In genomic region chr5:129461816-129462396, GRCh38 we compare ENCODE assay signal across 11 cellular contexts. TPM values are rescaled to one million over a fixed set of nuclear protein-coding genes. Genes with fewer than 3 reads are reported as not detected.
DNase-seq lines count a peak whose midpoint lies in the region; ATAC-seq, FAIRE-seq and TF ChIP-seq lines count a peak whose summit lies in the region.
"Had no signal": no experiment of that assay in that cellular context is flagged by ENCODE, and none has a peak within 500 bp of the region (broad histone marks: within the 10 kb centered on the region; RNA-seq: fewer than 3 reads in every experiment).

No MANE protein-coding gene starts in this region.

- no peaks in the 10 kb centered on the region for H3K9me3 ChIP-seq in HUES48 (ENCODE audit: control insufficient read depth, insufficient read depth, low read length)
- H3K9me3 ChIP-seq in endodermal cell (ENCODE audit: control insufficient read depth, low read length): no peaks in the 10 kb centered on the region
- no peaks in the 10 kb centered on the region for H3K9me3 ChIP-seq in pancreas

- H3K9ac ChIP-seq in HUES48 (ENCODE audit: low read depth, low read length) (peak overlapping the region; percentile 49), endodermal cell (ENCODE audit: extremely low read depth, low read length, poor library complexity, severe bottlenecking) (no peak overlapping the region)

- TF ChIP-seq POLR2A in erythroblast (IDR thresholded peaks at IDR 0.05; ENCODE audit: low read length): no peak

- intact Hi-C loops in pancreas (cut with DNase I): no loop called here

- H3K4me3 Mint-ChIP-seq in endodermal cell: peak overlapping the region; percentile 90
- no peak overlapping the region for H3K4me3 Mint-ChIP-seq in stimulated activated effector memory CD8-positive, alpha-beta T cell treated with anti-CD3 and anti-CD28 coated beads, Interleukin-12 subunit alpha, Interleukin-12 subunit beta, amount 100 ng/mL, for 72 hours
- H3K4me3 Mint-ChIP-seq: central memory CD8-positive, alpha-beta T cell; HFFc6 had no signal

- FAIRE-seq in pancreas (lab: Jason Lieb, UNC): no peak
- FAIRE-seq in frontal cortex (lab: Jason Lieb, UNC): no peak

- in situ Hi-C loops in GM13976 (cut with MboI; ENCODE audit: low sequenced_read_pairs, unreplicated experiment): no loop called here

- 58 to 66% methylated on average over 11 to 13 of the region's 13 CpGs for WGBS in endodermal cell (ENCODE audit: insufficient coverage in 1 of 2, insufficient read length in 1 of 2), 2 experiments
- 54 to 59% methylated on average over 13 of the region's 13 CpGs for WGBS in pancreas, 2 donors

- TF ChIP-seq CTCF in GM13976 (IDR thresholded peaks at IDR 0.05; ENCODE audit: borderline replicate concordance, control extremely low read depth, extremely low read depth, insufficient read depth, missing control alignments): no peak
- TF ChIP-seq CTCF in endodermal cell (conservative IDR thresholded peaks at IDR 0.05): no peak
- no peak for TF ChIP-seq CTCF in pancreas (IDR thresholded peaks at IDR 0.05)

- DNase-seq in GM13976 (ENCODE audit: low spot score): peak; percentile 10
- no peak for DNase-seq in endodermal cell
- no peak for DNase-seq in pancreas
- DNase-seq in frontal cortex (ENCODE audit: low spot score in 2 of 2): no peak
- DNase-seq in stimulated activated effector memory CD8-positive, alpha-beta T cell treated with anti-CD3 and anti-CD28 coated beads, Interleukin-12 subunit alpha, Interleukin-12 subunit beta, amount 100 ng/mL, for 72 hours (ENCODE audit: low spot score in 2 of 2): no peak
- no peak for DNase-seq in erythroblast (lab: John Stamatoyannopoulos, UW)
- DNase-seq: HFFc6, T-cell had no signal

- H3K36me3 ChIP-seq in HUES48 (ENCODE audit: control insufficient read depth, insufficient read depth, low read length) (peaks cover 3% of the 10 kb centered on the region; the same call in 1 of the 2 replicates), endodermal cell (ENCODE audit: control insufficient read depth, insufficient read depth, low read length) (no peaks in the 10 kb centered on the region), pancreas (no peaks in the 10 kb centered on the region)

- H3K4me1 Mint-ChIP-seq in endodermal cell: peaks cover 36% of the 10 kb centered on the region
- H3K4me1 Mint-ChIP-seq in stimulated activated effector memory CD8-positive, alpha-beta T cell treated with anti-CD3 and anti-CD28 coated beads, Interleukin-12 subunit alpha, Interleukin-12 subunit beta, amount 100 ng/mL, for 72 hours: peaks cover 5% of the 10 kb centered on the region

- H3K4me1 ChIP-seq in HUES48 (ENCODE audit: control insufficient read depth, insufficient read depth, low read length): peaks cover 26% of the 10 kb centered on the region
- H3K4me1 ChIP-seq in endodermal cell (ENCODE audit: control insufficient read depth, insufficient read depth, low read length): peaks cover 6% of the 10 kb centered on the region
- H3K4me1 ChIP-seq in pancreas: no peaks in the 10 kb centered on the region

- H3K9me3 Mint-ChIP-seq in endodermal cell: no peaks in the 10 kb centered on the region
- peaks cover 8% of the 10 kb centered on the region for H3K9me3 Mint-ChIP-seq in stimulated activated effector memory CD8-positive, alpha-beta T cell treated with anti-CD3 and anti-CD28 coated beads, Interleukin-12 subunit alpha, Interleukin-12 subunit beta, amount 100 ng/mL, for 72 hours

- H3K4me3 ChIP-seq in HUES48 (ENCODE audit: low read depth, low read length): peak overlapping the region; percentile 98
- peak overlapping the region; percentile 90 for H3K4me3 ChIP-seq in endodermal cell (ENCODE audit: low read length)
- peak overlapping the region; percentile 16 to 61 (median 39) for H3K4me3 ChIP-seq in pancreas

- H3K36me3 Mint-ChIP-seq in endodermal cell (ENCODE audit: low read depth): peaks cover 3% of the 10 kb centered on the region
- no peaks in the 10 kb centered on the region for H3K36me3 Mint-ChIP-seq in stimulated activated effector memory CD8-positive, alpha-beta T cell treated with anti-CD3 and anti-CD28 coated beads, Interleukin-12 subunit alpha, Interleukin-12 subunit beta, amount 100 ng/mL, for 72 hours
- H3K36me3 Mint-ChIP-seq: T-cell had no signal

- peak overlapping the region; percentile 62 for H3K27ac ChIP-seq in HUES48 (ENCODE audit: low read depth, low read length)
- no peak overlapping the region for H3K27ac ChIP-seq in endodermal cell (ENCODE audit: low read depth, low read length)
- no peak overlapping the region for H3K27ac ChIP-seq in pancreas

- peak overlapping the region; percentile 33 for H3K27ac Mint-ChIP-seq in endodermal cell
- H3K27ac Mint-ChIP-seq in stimulated activated effector memory CD8-positive, alpha-beta T cell treated with anti-CD3 and anti-CD28 coated beads, Interleukin-12 subunit alpha, Interleukin-12 subunit beta, amount 100 ng/mL, for 72 hours: no peak overlapping the region
- H3K27ac Mint-ChIP-seq: HFFc6, T-cell had no signal

- H3K27me3 Mint-ChIP-seq in endodermal cell (ENCODE audit: insufficient read depth): peaks cover 2% of the 10 kb centered on the region

- ATAC-seq in pancreas (no peak), HG02623 (IDR thresholded peaks at IDR 0.05; ENCODE audit: unreplicated experiment) (no peak)
- ATAC-seq in stimulated activated effector memory CD8-positive, alpha-beta T cell treated with anti-CD3 and anti-CD28 coated beads, Interleukin-12 subunit alpha, Interleukin-12 subunit beta, amount 100 ng/mL, for 72 hours: no peak
- ATAC-seq: T-cell had no signal

- H3K27me3 ChIP-seq in HUES48 (ENCODE audit: control insufficient read depth, insufficient read depth, low read length): no peaks in the 10 kb centered on the region
- peaks cover 6% of the 10 kb centered on the region for H3K27me3 ChIP-seq in endodermal cell (ENCODE audit: control insufficient read depth, insufficient read depth, low read length, poor library complexity, severe bottlenecking)
- no peaks in the 10 kb centered on the region for H3K27me3 ChIP-seq in pancreas

RNA-seq across cellular contexts. Expression of gene ADAMTS19, which starts 1.8 kb away (rescaled TPM):
- total RNA-seq in endodermal cell (10 to 100 TPM; 26.2 to 34.6 TPM), pancreas (under 1 TPM in 5 of 6 donors, not detected in 1; 0.06 to 0.22 (median 0.12) TPM), frontal cortex (6.5 TPM)
- 14.0 TPM for polyA plus RNA-seq in endodermal cell (2013, experiment 1 of 2)
- polyA plus RNA-seq in endodermal cell (2013, experiment 2 of 2): 15.6 TPM
- under 1 TPM; 0.02 to 0.04 TPM for polyA plus RNA-seq in pancreas
- total RNA-seq: HFFc6 had no signal

Comparison
In these comparisons a context has a peak if more than half of its experiments do, and no peak if none do; other contexts are left out.
1. H3K4me3 ChIP-seq: peak in every context shown above with its lines; median percentile 98 in HUES48; 90 in endodermal cell; 39 in pancreas.